In the genomic region with DNA sequence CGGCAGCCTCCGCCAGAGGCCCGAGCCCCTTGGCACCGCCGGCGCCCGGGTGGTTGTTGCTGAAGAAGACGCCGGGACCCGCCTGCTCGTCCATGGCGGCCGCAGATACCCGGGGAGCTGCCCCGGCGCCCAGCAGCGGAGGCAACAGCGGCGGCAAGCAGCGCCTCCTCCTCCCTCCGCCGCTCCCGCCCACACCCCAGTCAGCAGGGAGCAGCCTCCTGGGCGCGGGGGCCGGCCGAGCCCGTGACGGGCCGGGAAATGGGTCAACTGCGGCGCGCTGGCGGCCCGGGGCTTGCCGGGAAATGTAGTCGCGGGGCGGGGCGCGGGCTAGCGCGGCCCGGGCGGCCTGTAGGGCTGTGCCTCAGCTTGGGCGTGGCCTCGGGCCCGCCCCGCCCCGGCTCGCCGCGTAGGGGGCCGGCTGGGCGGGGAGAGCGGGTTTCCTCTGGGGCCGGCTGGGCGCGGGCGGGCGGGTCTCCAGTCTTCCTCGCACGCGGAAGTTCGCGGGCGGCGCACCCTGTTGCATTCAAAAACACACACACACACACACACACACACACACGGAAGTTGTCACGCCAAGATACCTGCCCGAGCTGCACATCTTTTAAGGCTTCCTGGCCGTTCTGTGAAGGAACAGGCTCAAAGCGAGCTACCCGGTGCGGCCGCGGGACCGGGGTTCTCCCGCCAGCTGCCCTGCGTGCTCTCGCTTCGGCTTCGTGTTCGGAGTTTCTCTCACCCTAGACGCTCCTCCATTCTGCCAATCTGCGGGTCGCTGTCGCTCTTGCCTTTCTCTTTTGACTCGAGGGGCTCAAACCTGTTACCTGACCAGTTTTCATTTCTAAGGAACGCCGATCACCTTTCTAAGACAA, we compare ENCODE assay signal across 1 cellular context.
TF ChIP-seq lines count a peak whose summit lies in the region.

A gene with protein sequence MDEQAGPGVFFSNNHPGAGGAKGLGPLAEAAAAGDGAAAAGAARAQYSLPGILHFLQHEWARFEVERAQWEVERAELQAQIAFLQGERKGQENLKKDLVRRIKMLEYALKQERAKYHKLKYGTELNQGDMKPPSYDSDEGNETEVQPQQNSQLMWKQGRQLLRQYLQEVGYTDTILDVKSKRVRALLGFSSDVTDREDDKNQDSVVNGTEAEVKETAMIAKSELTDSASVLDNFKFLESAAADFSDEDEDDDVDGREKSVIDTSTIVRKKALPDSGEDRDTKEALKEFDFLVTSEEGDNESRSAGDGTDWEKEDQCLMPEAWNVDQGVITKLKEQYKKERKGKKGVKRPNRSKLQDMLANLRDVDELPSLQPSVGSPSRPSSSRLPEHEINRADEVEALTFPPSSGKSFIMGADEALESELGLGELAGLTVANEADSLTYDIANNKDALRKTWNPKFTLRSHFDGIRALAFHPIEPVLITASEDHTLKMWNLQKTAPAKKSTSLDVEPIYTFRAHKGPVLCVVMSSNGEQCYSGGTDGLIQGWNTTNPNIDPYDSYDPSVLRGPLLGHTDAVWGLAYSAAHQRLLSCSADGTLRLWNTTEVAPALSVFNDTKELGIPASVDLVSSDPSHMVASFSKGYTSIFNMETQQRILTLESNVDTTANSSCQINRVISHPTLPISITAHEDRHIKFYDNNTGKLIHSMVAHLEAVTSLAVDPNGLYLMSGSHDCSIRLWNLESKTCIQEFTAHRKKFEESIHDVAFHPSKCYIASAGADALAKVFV (minus strand): TSS at position 167 of the 866 bp plus-strand sequence. CDS start 73 bp downstream, at position 94.

TF ChIP-seq in H1, 55 proteins besides CTCF, POLR2A, EP300 and RAD21:
- TF ChIP-seq SIN3A (conservative IDR thresholded peaks at IDR 0.05 in 1 of 2, IDR thresholded peaks at IDR 0.05 in 1 of 2; ENCODE audit: low read depth in 1 of 2, low read length in 2 of 2) (0 out of 4 replicates have a peak, but pooled peaks of 1 of the 2 experiments have one; percentile 37), SAP30 (IDR thresholded peaks at IDR 0.05; ENCODE audit: insufficient read depth, insufficient replicate concordance, low read length) (peak; percentile 58), MAFK (IDR thresholded peaks at IDR 0.05; ENCODE audit: low read depth, low read length) (no peak), KDM4A (IDR thresholded peaks at IDR 0.05; ENCODE audit: low read depth, low read length, severe bottlenecking) (peak; percentile 72), RBBP5 (IDR thresholded peaks at IDR 0.05; ENCODE audit: borderline replicate concordance, low read depth, low read length) (peak; percentile 95), SIX5 (IDR thresholded peaks at IDR 0.05; ENCODE audit: low read depth, low read length) (peak; percentile 53; the same call in 1 of the 2 replicates), TCF12 (IDR thresholded peaks at IDR 0.05; ENCODE audit: low read depth, low read length) (no peak), CREB1 (IDR thresholded peaks at IDR 0.05) (peak; percentile 69), YY1 (IDR thresholded peaks at IDR 0.05; ENCODE audit: low read depth, low read length) (peak; percentile 79; the same call in 1 of the 2 replicates), NANOG (IDR thresholded peaks at IDR 0.05; ENCODE audit: insufficient read depth, low read depth, low read length, poor library complexity, severe bottlenecking) (no peak), SRF (IDR thresholded peaks at IDR 0.05; ENCODE audit: low read depth, low read length) (0 out of 2 replicates have a peak, but pooled peaks have one; percentile 14), HDAC6 (IDR thresholded peaks at IDR 0.05; ENCODE audit: low read depth, low read length) (no peak), TAF1 (IDR thresholded peaks at IDR 0.05; ENCODE audit: low read depth, low read length) (peak; percentile 81), SP1 (IDR thresholded peaks at IDR 0.05; ENCODE audit: low read depth, low read length) (peak; percentile 63; the same call in 1 of the 2 replicates), TBP (IDR thresholded peaks at IDR 0.05; ENCODE audit: low read depth, low read length) (peak; percentile 9; the same call in 1 of the 2 replicates), EGR1 (IDR thresholded peaks at IDR 0.05; ENCODE audit: borderline replicate concordance, low read depth, low read length) (peak; percentile 87), ASH2L (IDR thresholded peaks at IDR 0.05; ENCODE audit: low read length) (peak; percentile 25), GTF2F1 (IDR thresholded peaks at IDR 0.05; ENCODE audit: borderline replicate concordance, low read depth, low read length) (no peak), ZNF274 (IDR thresholded peaks at IDR 0.05; ENCODE audit: borderline replicate concordance, extremely low read depth, low read length) (no peak), GABPA (IDR thresholded peaks at IDR 0.05; ENCODE audit: borderline replicate concordance, insufficient read depth, low read length) (0 out of 2 replicates have a peak, but pooled peaks have one; percentile 52), POLR2AphosphoS5 (IDR thresholded peaks at IDR 0.05; ENCODE audit: low read depth, low read length) (peak; percentile 58), BCL11A (IDR thresholded peaks at IDR 0.05; ENCODE audit: low read depth in 2 of 2, low read length in 2 of 2) (no peak), KDM5A (IDR thresholded peaks at IDR 0.05; ENCODE audit: low read length) (no peak), PHF8 (conservative IDR thresholded peaks at IDR 0.05; ENCODE audit: low read depth, low read length) (peak; percentile 83)
- TF ChIP-seq, protein P1, sequence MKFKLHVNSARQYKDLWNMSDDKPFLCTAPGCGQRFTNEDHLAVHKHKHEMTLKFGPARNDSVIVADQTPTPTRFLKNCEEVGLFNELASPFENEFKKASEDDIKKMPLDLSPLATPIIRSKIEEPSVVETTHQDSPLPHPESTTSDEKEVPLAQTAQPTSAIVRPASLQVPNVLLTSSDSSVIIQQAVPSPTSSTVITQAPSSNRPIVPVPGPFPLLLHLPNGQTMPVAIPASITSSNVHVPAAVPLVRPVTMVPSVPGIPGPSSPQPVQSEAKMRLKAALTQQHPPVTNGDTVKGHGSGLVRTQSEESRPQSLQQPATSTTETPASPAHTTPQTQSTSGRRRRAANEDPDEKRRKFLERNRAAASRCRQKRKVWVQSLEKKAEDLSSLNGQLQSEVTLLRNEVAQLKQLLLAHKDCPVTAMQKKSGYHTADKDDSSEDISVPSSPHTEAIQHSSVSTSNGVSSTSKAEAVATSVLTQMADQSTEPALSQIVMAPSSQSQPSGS (IDR thresholded peaks at IDR 0.05; ENCODE audit: low read length), result no peak
- TF ChIP-seq, protein P2, sequence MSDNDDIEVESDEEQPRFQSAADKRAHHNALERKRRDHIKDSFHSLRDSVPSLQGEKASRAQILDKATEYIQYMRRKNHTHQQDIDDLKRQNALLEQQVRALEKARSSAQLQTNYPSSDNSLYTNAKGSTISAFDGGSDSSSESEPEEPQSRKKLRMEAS (IDR thresholded peaks at IDR 0.05), result peak; percentile 62; the same call in 1 of the 2 replicates
- TF ChIP-seq, protein P3, sequence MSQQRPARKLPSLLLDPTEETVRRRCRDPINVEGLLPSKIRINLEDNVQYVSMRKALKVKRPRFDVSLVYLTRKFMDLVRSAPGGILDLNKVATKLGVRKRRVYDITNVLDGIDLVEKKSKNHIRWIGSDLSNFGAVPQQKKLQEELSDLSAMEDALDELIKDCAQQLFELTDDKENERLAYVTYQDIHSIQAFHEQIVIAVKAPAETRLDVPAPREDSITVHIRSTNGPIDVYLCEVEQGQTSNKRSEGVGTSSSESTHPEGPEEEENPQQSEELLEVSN (IDR thresholded peaks at IDR 0.05), result peak; percentile 96
